In the genomic region with DNA sequence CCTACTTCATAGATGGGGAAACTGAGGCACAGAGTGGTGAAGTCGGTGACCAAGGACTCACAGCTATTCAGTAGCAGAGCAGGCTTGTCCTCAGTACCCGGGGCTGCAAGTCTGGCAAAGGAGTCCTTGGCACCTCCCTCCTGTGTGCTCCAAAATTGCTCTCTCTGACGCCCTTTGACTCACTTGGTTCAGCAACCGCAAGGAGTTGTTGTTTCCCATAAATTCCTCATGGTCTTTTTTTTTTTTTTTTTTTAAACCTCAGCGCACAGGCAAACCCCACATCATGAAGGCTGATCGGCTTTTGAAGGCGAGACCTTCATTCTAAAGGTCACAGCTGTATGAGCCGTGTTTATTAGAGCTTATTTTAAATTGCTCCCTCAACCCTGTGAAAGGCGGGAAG, we compare ENCODE assay signal across 14 cellular contexts.
DNase-seq lines count a peak whose midpoint lies in the region; ATAC-seq and TF ChIP-seq lines count a peak whose summit lies in the region.
"Had no signal": no experiment of that assay in that cellular context is flagged by ENCODE, and none has a peak within 500 bp of the region (broad histone marks: within the 10 kb centered on the region; RNA-seq: fewer than 3 reads in every experiment).

No MANE protein-coding gene starts in this region.

- peak overlapping the region; percentile 73 for H3K27ac ChIP-seq in epithelial cell of prostate
- no peak overlapping the region for H3K27ac ChIP-seq in dorsolateral prefrontal cortex

- ATAC-seq in omental fat pad (ENCODE audit: low FRiP score) (peak; percentile 58), Right ventricle myocardium superior (ENCODE audit: poor library complexity) (no peak), GM19035 (IDR thresholded peaks at IDR 0.05; ENCODE audit: unreplicated experiment) (no peak)
- ATAC-seq: left lobe of liver had no signal

- H3K27me3 ChIP-seq in dorsolateral prefrontal cortex = peaks cover 0 to 5% (median 0%) of the 10 kb centered on the region in 45 donors
- H3K27me3 ChIP-seq: BE2C had no signal

- intact Hi-C loops in Right ventricle myocardium superior (cut with DNase I) = no loop called here
- intact Hi-C loops in dorsolateral prefrontal cortex (cut with DNase I) = no loop called here

- peak; percentile 93 for DNase-seq in AG09309 (ENCODE audit: low read depth)
- peak; percentile 60 to 75 for DNase-seq in NOMO-1 (lab: John Stamatoyannopoulos, UW; ENCODE audit: unreplicated experiment in 2 of 2)
- peak; percentile 79 for DNase-seq in epithelial cell of prostate (ENCODE audit: low read depth, low spot score)
- no peak for DNase-seq in omental fat pad (ENCODE audit: low spot score)
- DNase-seq in KG1 (lab: John Stamatoyannopoulos, UW) = no peak
- DNase-seq in Right ventricle myocardium superior = no peak
- no peak for DNase-seq in dorsolateral prefrontal cortex
- DNase-seq: anterior cingulate cortex, BE2C, GDM1, NCI-H1092 had no signal

- H3K4me3 ChIP-seq in AG09309 (ENCODE audit: control insufficient read depth, low read depth, low read length) (no peak overlapping the region), dorsolateral prefrontal cortex (no peak overlapping the region)
- H3K4me3 ChIP-seq: HAP-1 had no signal

- TF ChIP-seq CTCF in AG09309 (IDR thresholded peaks at IDR 0.05; ENCODE audit: control insufficient read depth, insufficient read depth, low read depth, low read length, missing control alignments) = no peak
- no peak for TF ChIP-seq CTCF in omental fat pad (IDR thresholded peaks at IDR 0.05)
- TF ChIP-seq CTCF in dorsolateral prefrontal cortex (IDR thresholded peaks at IDR 0.05 in 54 of 56, conservative IDR thresholded peaks at IDR 0.05 in 2 of 56; ENCODE audit: low read depth in 1 of 56, partially characterized antibody in 56 of 56) = no peak

Comparison
In these comparisons a context has a peak if more than half of its experiments do, and no peak if none do; other contexts are left out.
1. DNase-seq: peak in AG09309 (single experiment), NOMO-1 (2 of 2) and epithelial cell of prostate (single experiment); none in omental fat pad (single experiment), KG1 (single experiment), Right ventricle myocardium superior (single experiment) and dorsolateral prefrontal cortex (0 of 10).